In genomic region chr10:65778753-65779152, GRCh38 we compare ENCODE assay signal across 24 cellular contexts.
"Had no signal": no experiment of that assay in that cellular context is flagged by ENCODE, and none has a peak within 500 bp of the region (broad histone marks: within the 10 kb centered on the region; RNA-seq: fewer than 3 reads in every experiment).

No MANE protein-coding gene starts in this region.

- H3K36me3 ChIP-seq: ovary, sigmoid colon, suprapubic skin, tibial artery, transverse colon, vagina had no signal

- H3K27me3 ChIP-seq: ovary, sigmoid colon, suprapubic skin, testis, tibial artery, transverse colon, vagina had no signal

- H3K9me3 ChIP-seq: ovary, psoas muscle, sigmoid colon, suprapubic skin, testis, tibial artery, transverse colon, vagina had no signal

- H3K27ac ChIP-seq: ovary, parathyroid adenoma, psoas muscle, sigmoid colon, suprapubic skin, testis, tibial artery, transverse colon, vagina had no signal

- H3K4me1 ChIP-seq: parathyroid adenoma, psoas muscle, sigmoid colon, suprapubic skin, testis, tibial artery, transverse colon, vagina had no signal

- H3K4me3 ChIP-seq: ovary, psoas muscle, sigmoid colon, suprapubic skin, testis, tibial artery, transverse colon, vagina had no signal

- DNase-seq: naive B cell; naive thymus-derived CD8-positive, alpha-beta T cell; nephron progenitor cell; occipital lobe; ovary; right cardiac atrium; sigmoid colon; small intestine; stimulated activated CD4-positive, alpha-beta T cell treated with anti-CD3 and anti-CD28 coated beads, Interleukin-15, amount 100 ng/mL, for 24 hours; stimulated activated CD4-positive, alpha-beta T cell treated with anti-CD3 and anti-CD28 coated beads, Interleukin-2, amount 100 ng/mL, for 24 hours; stimulated activated CD4-positive, alpha-beta T cell treated with anti-CD3 and anti-CD28 coated beads, Interleukin-2, amount 100 ng/mL, for 48 hours; stimulated activated CD4-positive, alpha-beta T cell treated with anti-CD3 and anti-CD28 coated beads, Interleukin-4, amount 100 ng/mL, for 24 hours; stimulated activated naive CD4-positive, alpha-beta T cell; stimulated activated naive CD8-positive, alpha-beta T cell treated with anti-CD3 and anti-CD28 coated beads, Interleukin-15, amount 100 ng/mL, for 72 hours; stimulated activated naive CD8-positive, alpha-beta T cell treated with anti-CD3 and anti-CD28 coated beads, Interleukin-15, Interleukin-2, amounts not matched to agents 100 U/mL and 50 U/mL, for 24 hours; substantia nigra; testis; tibial artery; transverse colon had no signal

- ATAC-seq: naive thymus-derived CD8-positive, alpha-beta T cell; psoas muscle; right cardiac atrium; stimulated activated effector memory CD8-positive, alpha-beta T cell treated with anti-CD3 and anti-CD28 coated beads, Interleukin-12 subunit alpha, Interleukin-12 subunit beta, amount 100 ng/mL, for 72 hours; stimulated activated naive CD8-positive, alpha-beta T cell treated with anti-CD3 and anti-CD28 coated beads, Interleukin-15, amount 100 ng/mL, for 72 hours; stimulated activated naive CD8-positive, alpha-beta T cell treated with anti-CD3 and anti-CD28 coated beads, Interleukin-15, Interleukin-2, amounts not matched to agents 100 U/mL and 50 U/mL, for 24 hours had no signal
